Comparison of ENCODE assay signal across 12 cellular contexts in the genomic region with DNA sequence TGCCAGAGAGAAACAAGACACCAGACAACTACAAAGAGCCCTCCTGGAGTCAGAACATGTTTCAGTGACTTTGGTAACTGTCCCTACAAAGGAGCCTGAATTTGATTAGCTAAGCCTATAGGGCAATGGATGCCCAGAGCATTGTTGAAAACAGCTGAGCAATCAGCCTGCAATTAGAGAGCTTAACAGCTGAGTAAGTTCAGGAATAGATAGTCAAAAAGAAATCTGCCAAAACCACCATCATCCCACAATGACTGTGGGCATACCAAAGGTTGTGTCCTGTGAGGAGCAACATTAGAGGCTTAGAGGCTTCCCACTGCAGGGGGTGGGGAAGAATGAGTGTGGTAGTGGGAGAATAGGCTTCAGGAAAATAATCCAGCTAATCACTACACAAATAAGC. TPM values are rescaled to one million over a fixed set of nuclear protein-coding genes. Genes with fewer than 3 reads are reported as not detected.
DNase-seq lines count a peak whose midpoint lies in the region; ATAC-seq and TF ChIP-seq lines count a peak whose summit lies in the region.
"Had no signal": no experiment of that assay in that cellular context is flagged by ENCODE, and none has a peak within 500 bp of the region (broad histone marks: within the 10 kb centered on the region; RNA-seq: fewer than 3 reads in every experiment).

No MANE protein-coding gene starts in this region.

- ATAC-seq in GM19035 (IDR thresholded peaks at IDR 0.05; ENCODE audit: unreplicated experiment) (peak; percentile 93), HG02678 (IDR thresholded peaks at IDR 0.05; ENCODE audit: unreplicated experiment) (peak; percentile 92), HG03520 (IDR thresholded peaks at IDR 0.05; ENCODE audit: unreplicated experiment) (peak; percentile 91)

- TF ChIP-seq CTCF in tibial artery (IDR thresholded peaks at IDR 0.05) (no peak), breast epithelium (IDR thresholded peaks at IDR 0.05) (no peak), GM10266 (IDR thresholded peaks at IDR 0.05; ENCODE audit: control insufficient read depth, insufficient read depth, low read depth, missing control alignments) (no peak)

- H3K27ac ChIP-seq in BLaER1 treated with 17β-estradiol and CSF1 and Interleukin-3, amounts not matched to agents 10 nM and 100 nM, result peak overlapping the region in 8 of 11 experiments; percentile 69 to 84 (median 80); a peak in 16 of 22 replicates
- H3K27ac ChIP-seq in tibial artery (no peak overlapping the region), breast epithelium (no peak overlapping the region)
- H3K27ac ChIP-seq: VCaP had no signal

- TF ChIP-seq POLR2A in breast epithelium (IDR thresholded peaks at IDR 0.05), result no peak

- H3K4me2 ChIP-seq in BLaER1 treated with 17β-estradiol and CSF1 and Interleukin-3, amounts not matched to agents 10 nM and 100 nM, result peak overlapping the region; percentile 59 to 82 (median 75); a peak in 21 of 22 replicates

- H3K4me1 ChIP-seq in BLaER1 treated with 17β-estradiol and CSF1 and Interleukin-3, amounts not matched to agents 10 nM and 100 nM, result peaks cover 34 to 60% (median 56%) of the 10 kb centered on the region in 10 experiments
- no peaks in the 10 kb centered on the region for H3K4me1 ChIP-seq in tibial artery
- H3K4me1 ChIP-seq in breast epithelium, result no peaks in the 10 kb centered on the region

- no peaks in the 10 kb centered on the region for H3K27me3 ChIP-seq in BLaER1 treated with 17β-estradiol and CSF1 and Interleukin-3, amounts not matched to agents 10 nM and 100 nM
- H3K27me3 ChIP-seq in tibial artery (no peaks in the 10 kb centered on the region), breast epithelium (no peaks in the 10 kb centered on the region)

- no peaks in the 10 kb centered on the region for H4K20me1 ChIP-seq in BLaER1 treated with 17β-estradiol and CSF1 and Interleukin-3, amounts not matched to agents 10 nM and 100 nM

- H3K9ac ChIP-seq in BLaER1 treated with 17β-estradiol and CSF1 and Interleukin-3, amounts not matched to agents 10 nM and 100 nM, result peak overlapping the region in 3 of 11 experiments; percentile 2 to 64 (median 64); a peak in 2 of 22 replicates

- DNase-seq in tibial artery (no peak), breast epithelium (ENCODE audit: low spot score in 2 of 2) (no peak), GM10266 (ENCODE audit: extremely low spot score) (no peak), NCI-H2227 (lab: John Stamatoyannopoulos, UW; ENCODE audit: unreplicated experiment) (no peak)
- DNase-seq: activated naive CD4-positive, alpha-beta T cell treated with anti-CD3 and anti-CD28 coated beads, Interleukin-2, amount 50 U/mL, for 16 hours; endodermal cell had no signal

- H3K36me3 ChIP-seq in BLaER1 treated with 17β-estradiol and CSF1 and Interleukin-3, amounts not matched to agents 10 nM and 100 nM, result 0 out of 22 replicates have a peak, but pooled peaks cover 0 to 4% (median 0%) of the 10 kb centered on the region in 11 experiments
- H3K36me3 ChIP-seq in tibial artery (no peaks in the 10 kb centered on the region), breast epithelium (no peaks in the 10 kb centered on the region)

- H3K9me3 ChIP-seq in BLaER1 treated with 17β-estradiol and CSF1 and Interleukin-3, amounts not matched to agents 10 nM and 100 nM (replicated peaks in 1 of 11), result peaks cover 29 to 60% (median 44%) of the 10 kb centered on the region in 11 experiments
- H3K9me3 ChIP-seq in tibial artery, result peaks cover 0 to 15% (median 10%) of the 10 kb centered on the region in 3 donors
- peaks cover 0 to 16% of the 10 kb centered on the region in 2 donors for H3K9me3 ChIP-seq in breast epithelium

- no peak overlapping the region for H3K4me3 ChIP-seq in BLaER1 treated with 17β-estradiol and CSF1 and Interleukin-3, amounts not matched to agents 10 nM and 100 nM
- H3K4me3 ChIP-seq in tibial artery, result no peak overlapping the region
- H3K4me3 ChIP-seq in breast epithelium, result no peak overlapping the region

- intact Hi-C loops in tibial artery (cut with DNase I; ENCODE audit: low total_unique reads), result no loop called here
- intact Hi-C loops in breast epithelium (cut with DNase I; ENCODE audit: low total_unique reads), result no loop called here

RNA-seq across cellular contexts. Expression of a gene that starts 32.1 kb away (rescaled TPM):
- total RNA-seq in breast epithelium, result 10 to 100 TPM; 11.5 to 18.9 (median 13.4) TPM

RNA-seq across cellular contexts. Expression of a gene that starts 38.0 kb away (rescaled TPM):
- total RNA-seq in breast epithelium, result 1 to 10 TPM in 1 of 3 donors, not detected in 2; 1.6 TPM
- total RNA-seq: endodermal cell, progenitor cell of endocrine pancreas had no signal

RNA-seq across cellular contexts. Expression of a gene that starts 44.4 kb away (rescaled TPM):
- total RNA-seq in breast epithelium, result 10 to 100 TPM; 23.2 to 31.6 (median 27.2) TPM

Comparison
In these comparisons a context has a peak if more than half of its experiments do, and no peak if none do; other contexts are left out.
1. H3K27ac ChIP-seq: peak in BLaER1 treated with 17β-estradiol and CSF1 and Interleukin-3, amounts not matched to agents 10 nM and 100 nM (8 of 11); none in tibial artery (0 of 2) and breast epithelium (0 of 2).
2. Peak in every context shown above with its lines, with median percentiles within 50 percentile points of each other: ATAC-seq.